ENCODE assay signal across 27 cellular contexts in genomic region chr3:72494076-72495000, GRCh38. TPM values are rescaled to one million over a fixed set of nuclear protein-coding genes. Genes with fewer than 3 reads are reported as not detected.
DNase-seq lines count a peak whose midpoint lies in the region; ATAC-seq, FAIRE-seq and TF ChIP-seq lines count a peak whose summit lies in the region.
"Had no signal": no experiment of that assay in that cellular context is flagged by ENCODE, and none has a peak within 500 bp of the region (broad histone marks: within the 10 kb centered on the region; RNA-seq: fewer than 3 reads in every experiment).

No MANE protein-coding gene starts in this region.

- peaks cover 2% of the 10 kb centered on the region; the same call in 1 of the 2 replicates for H3K27me3 ChIP-seq in IMR-90 (ENCODE audit: control insufficient read depth, insufficient read depth, low read length)
- H3K27me3 ChIP-seq in K562 (ENCODE audit: control insufficient read depth in 2 of 2, insufficient read depth in 2 of 2, low read length in 2 of 2), result no peaks in the 10 kb centered on the region
- H3K27me3 ChIP-seq in small intestine (ENCODE audit: control insufficient read depth in 2 of 2, insufficient read depth in 2 of 2, low read length in 2 of 2), result no peaks in the 10 kb centered on the region
- no peaks in the 10 kb centered on the region for H3K27me3 ChIP-seq in hepatocyte
- H3K27me3 ChIP-seq: thyroid gland had no signal

- dilution Hi-C loops in IMR-90 (cut with HindIII; ENCODE audit: low sequenced_read_pairs, unreplicated experiment), result no loop called here

- no peak overlapping the region for H2AK5ac ChIP-seq in IMR-90 (ENCODE audit: low read depth, low read length)

- no peak overlapping the region for H4K5ac ChIP-seq in IMR-90 (ENCODE audit: low read depth, low read length)

- DNase-seq in AG10803 (ENCODE audit: low read depth) (peak; percentile 36), IMR-90 (peak; percentile 11), K562 (ENCODE audit: extremely low read depth in 1 of 4, low spot score in 3 of 4) (no peak), fibroblast of villous mesenchyme (ENCODE audit: low read depth) (peak; percentile 57), H54 (ENCODE audit: insufficient read length, low spot score) (no peak), small intestine (no peak), hepatocyte (ENCODE audit: low spot score) (no peak)
- DNase-seq: activated CD4-positive, alpha-beta T cell treated with anti-CD3 and anti-CD28 coated beads for 4 hours; activated naive CD4-positive, alpha-beta T cell; activated T-cell treated with anti-CD3 and anti-CD28 coated beads, Interleukin-2, amount 50 U/mL, for 48 hours; amygdala; CD4-positive, alpha-beta T cell; DMS 273 treated with DMSO at 0.1 percent for 48 hours; islet precursor cell; Karpas-422; left ventricle myocardium superior; naive thymus-derived CD4-positive, alpha-beta T cell; NCI-H1694 treated with DMSO at 0.1 percent for 48 hours; NCI-H2171 treated with DMSO at 0.1 percent for 48 hours; NCI-H526 treated with DMSO at 0.1 percent for 48 hours; RPMI8226; stimulated activated CD4-positive, alpha-beta T cell treated with anti-CD3 and anti-CD28 coated beads, Interleukin-4, amount 100 ng/mL, for 4 hours; T-helper 2 cell; thyroid gland had no signal

- no peak overlapping the region for H2BK20ac ChIP-seq in IMR-90 (ENCODE audit: low read depth, low read length)

- peaks cover 4% of the 10 kb centered on the region for H3K9me1 ChIP-seq in IMR-90 (ENCODE audit: insufficient read depth, low read length)
- no peaks in the 10 kb centered on the region for H3K9me1 ChIP-seq in K562 (ENCODE audit: control insufficient read depth, insufficient read depth, low read length)

- no peak overlapping the region for H3K4me2 ChIP-seq in IMR-90 (ENCODE audit: low read depth, low read length)
- H3K4me2 ChIP-seq in K562 (ENCODE audit: insufficient read depth, low read length), result no peak overlapping the region
- H3K4me2 ChIP-seq in hepatocyte, result no peak overlapping the region

- H4K20me1 ChIP-seq in IMR-90 (ENCODE audit: insufficient read depth, low read length) (peaks cover 2% of the 10 kb centered on the region; the same call in 1 of the 2 replicates), K562 (replicated peaks; ENCODE audit: control insufficient read depth, insufficient read depth, low read length) (no peaks in the 10 kb centered on the region), hepatocyte (ENCODE audit: insufficient read depth, poor library complexity, severe bottlenecking) (no peaks in the 10 kb centered on the region)

- H3K4me3 ChIP-seq in AG10803 (ENCODE audit: low read length), result no peak overlapping the region
- H3K4me3 ChIP-seq in IMR-90 (ENCODE audit: insufficient read depth, low read depth, low read length), result no peak overlapping the region
- no peak overlapping the region for H3K4me3 ChIP-seq in K562
- no peak overlapping the region for H3K4me3 ChIP-seq in fibroblast of villous mesenchyme (ENCODE audit: low read depth, low read length)
- no peak overlapping the region for H3K4me3 ChIP-seq in small intestine (ENCODE audit: low read depth in 1 of 2, low read length in 2 of 2)
- no peak overlapping the region for H3K4me3 ChIP-seq in hepatocyte
- H3K4me3 ChIP-seq: thyroid gland had no signal

- no peak overlapping the region for H3K4ac ChIP-seq in IMR-90 (ENCODE audit: low read depth, low read length)

- H3K14ac ChIP-seq in IMR-90 (replicated peaks; ENCODE audit: low read depth, low read length), result no peak overlapping the region

- H3K4me1 ChIP-seq in IMR-90 (ENCODE audit: control insufficient read depth, insufficient read depth, low read length) (peaks cover 6% of the 10 kb centered on the region), K562 (replicated peaks in 1 of 2; ENCODE audit: control insufficient read depth in 2 of 2, insufficient read depth in 2 of 2, low read length in 2 of 2) (no peaks in the 10 kb centered on the region; a peak in 1 of 5 replicates), small intestine (ENCODE audit: control insufficient read depth in 2 of 2, insufficient read depth in 1 of 2, low read depth in 1 of 2, low read length in 1 of 2) (no peaks in the 10 kb centered on the region), hepatocyte (ENCODE audit: insufficient read depth) (no peaks in the 10 kb centered on the region)
- H3K4me1 ChIP-seq: thyroid gland had no signal

- H3K36me3 ChIP-seq in IMR-90 (ENCODE audit: control insufficient read depth, insufficient read depth, low read length) (no peaks in the 10 kb centered on the region), K562 (ENCODE audit: control insufficient read depth, insufficient read depth, low read length) (no peaks in the 10 kb centered on the region), small intestine (ENCODE audit: control insufficient read depth in 2 of 2, insufficient read depth in 2 of 2, low read length in 2 of 2) (no peaks in the 10 kb centered on the region), hepatocyte (replicated peaks; ENCODE audit: insufficient read depth, low read depth) (no peaks in the 10 kb centered on the region)
- H3K36me3 ChIP-seq: thyroid gland had no signal

- H2AFZ ChIP-seq in IMR-90 (replicated peaks; ENCODE audit: low read length, poor library complexity) (no peak overlapping the region), K562 (ENCODE audit: low read depth, low read length) (no peak overlapping the region), hepatocyte (no peak overlapping the region)

- no peak overlapping the region for H2BK120ac ChIP-seq in IMR-90 (ENCODE audit: low read depth, low read length)

- TF ChIP-seq RAD21 in IMR-90 (IDR thresholded peaks at IDR 0.05; ENCODE audit: low read length) (no peak), K562 (CRISPR knock-in tag; conservative IDR thresholded peaks at IDR 0.05 in 1 of 2, IDR thresholded peaks at IDR 0.05 in 1 of 2) (no peak)

- H3K9me2 ChIP-seq in hepatocyte (replicated peaks; ENCODE audit: insufficient read depth), result no peaks in the 10 kb centered on the region

- FAIRE-seq in K562 (lab: Jason Lieb, UNC), result no peak
- FAIRE-seq in H54 (lab: Jason Lieb, UNC), result no peak
- FAIRE-seq in small intestine (lab: Jason Lieb, UNC), result no peak
- FAIRE-seq: endothelial cell of umbilical vein, frontal cortex had no signal

- no peaks in the 10 kb centered on the region for H3K79me1 ChIP-seq in IMR-90 (ENCODE audit: low read depth in 1 of 2, low read length in 2 of 2)

- H2AK9ac ChIP-seq in IMR-90 (replicated peaks; ENCODE audit: low read depth, low read length, poor library complexity), result no peak overlapping the region

- no peak overlapping the region for H3K18ac ChIP-seq in IMR-90 (ENCODE audit: low read depth, low read length)

- no peak overlapping the region for H4K91ac ChIP-seq in IMR-90 (ENCODE audit: insufficient read depth, low read depth, low read length)

- 80% methylated on average over 5 of the region's 8 CpGs; no CpG with 5 or more reads in 1 of the 2 experiments for WGBS in IMR-90 (ENCODE audit: extremely low coverage in 2 of 2, insufficient read length in 1 of 2), 2 experiments
- WGBS in K562 (ENCODE audit: insufficient coverage, low coverage, missing lambda C conversion rate), result 63% methylated on average over 8 of the region's 8 CpGs
- WGBS in small intestine, 3 donors, result 74 to 81% (median 78%) methylated on average over 8 of the region's 8 CpGs
- WGBS in hepatocyte (ENCODE audit: low lambda C conversion rate, missing lambda C conversion rate), result 86% methylated on average over 8 of the region's 8 CpGs

- TF ChIP-seq CTCF in AG10803 (conservative IDR thresholded peaks at IDR 0.05; ENCODE audit: low read length) (no peak), IMR-90 (conservative IDR thresholded peaks at IDR 0.05; ENCODE audit: low read depth, low read length) (no peak), K562 (IDR thresholded peaks at IDR 0.05 in 2 of 3, conservative IDR thresholded peaks at IDR 0.05 in 1 of 3; ENCODE audit: insufficient read depth in 2 of 3, low read depth in 1 of 3, low read length in 3 of 3) (no peak), fibroblast of villous mesenchyme (IDR thresholded peaks at IDR 0.05; ENCODE audit: insufficient read depth, low read depth, low read length) (no peak), hepatocyte (IDR thresholded peaks at IDR 0.05; ENCODE audit: poor library complexity) (no peak)

- no peak overlapping the region for H2BK15ac ChIP-seq in IMR-90 (ENCODE audit: low read depth, low read length)

- POLR2A ChIA-PET in IMR-90 (lab: Charles Lee; ENCODE audit: unreplicated experiment), result no interaction called here
- POLR2A ChIA-PET in K562 (lab: Yijun Ruan, JAX), result no interaction called here

- BruUV-seq in IMR-90 (replicated peaks; lab: Mats Ljungman, UMichigan) (no TSS peak), K562 (replicated peaks; lab: Mats Ljungman, UMichigan) (no TSS peak)

- H4K8ac ChIP-seq in IMR-90 (ENCODE audit: low read depth in 2 of 2, low read length in 2 of 2), result no peak overlapping the region

- no peak overlapping the region for H2BK5ac ChIP-seq in IMR-90 (ENCODE audit: low read depth, low read length, poor library complexity, severe bottlenecking)

- no peak for ATAC-seq in IMR-90 (ENCODE audit: low read depth)
- ATAC-seq in K562, result no peak
- no peak for ATAC-seq in HG03432 (IDR thresholded peaks at IDR 0.05; ENCODE audit: unreplicated experiment)
- ATAC-seq: left ventricle myocardium superior; naive thymus-derived CD4-positive, alpha-beta T cell had no signal

- H3K9me3 ChIP-seq in IMR-90 (ENCODE audit: control insufficient read depth, insufficient read depth, low read length), result peaks cover 5% of the 10 kb centered on the region
- no peaks in the 10 kb centered on the region for H3K9me3 ChIP-seq in K562 (replicated peaks; ENCODE audit: control insufficient read depth, insufficient read depth, low read depth, low read length)
- H3K9me3 ChIP-seq in small intestine (ENCODE audit: control insufficient read depth, low read depth), result no peaks in the 10 kb centered on the region
- H3K9me3 ChIP-seq in hepatocyte (ENCODE audit: low read depth), result no peaks in the 10 kb centered on the region
- H3K9me3 ChIP-seq: thyroid gland had no signal

- TF ChIP-seq POLR2A in IMR-90 (IDR thresholded peaks at IDR 0.05; ENCODE audit: low read depth, low read length), result no peak
- no peak for TF ChIP-seq POLR2A in K562 (conservative IDR thresholded peaks at IDR 0.05)
- no peak for TF ChIP-seq POLR2A in H54 (IDR thresholded peaks at IDR 0.05; ENCODE audit: low read depth, low read length)

- intact Hi-C loops in IMR-90 (cut with micrococcal nuclease), result no loop called here
- intact Hi-C loops in K562 (cut with micrococcal nuclease), result no loop called here

- H3K27ac ChIP-seq in IMR-90 (ENCODE audit: insufficient read depth, low read length), result no peak overlapping the region
- no peak overlapping the region for H3K27ac ChIP-seq in K562 (ENCODE audit: extremely low read depth, low read depth, low read length)
- no peak overlapping the region for H3K27ac ChIP-seq in small intestine (ENCODE audit: low read depth in 1 of 2, low read length in 1 of 2)
- no peak overlapping the region for H3K27ac ChIP-seq in hepatocyte
- H3K27ac ChIP-seq: thyroid gland had no signal

- H3K23ac ChIP-seq in IMR-90 (ENCODE audit: low read depth, low read length), result no peak overlapping the region

- H3K9ac ChIP-seq in IMR-90 (ENCODE audit: low read depth, low read length) (no peak overlapping the region), K562 (ENCODE audit: insufficient read depth in 1 of 2, low read depth in 2 of 2, low read length in 2 of 2) (no peak overlapping the region)

- H3K56ac ChIP-seq in IMR-90 (ENCODE audit: extremely low read depth, insufficient read depth, low read length), result no peak overlapping the region

- in situ Hi-C loops in IMR-90 (cut with MboI; ENCODE audit: low sequenced_read_pairs), result no loop called here
- in situ Hi-C loops in K562 (cut with MboI), result no loop called here

- CTCF ChIA-PET in IMR-90 (lab: Yijun Ruan, JAX) (no interaction called here), K562 (lab: Yijun Ruan, JAX; ENCODE audit: low intra/inter-chr PET ratio) (no interaction called here)

- TF ChIP-seq EP300 in K562 (IDR thresholded peaks at IDR 0.05; ENCODE audit: low read length), result no peak

- H3K79me2 ChIP-seq in K562 (ENCODE audit: control insufficient read depth, insufficient read depth, low read length) (no peaks in the 10 kb centered on the region), hepatocyte (no peaks in the 10 kb centered on the region)

RNA-seq across cellular contexts. Expression of gene RYBP, which starts 47.9 kb away (rescaled TPM):
- total RNA-seq in IMR-90 (2012; rRNA removed) (4.1 and 6.9 TPM in 2 replicates), K562 (2014; rRNA removed) (4.9 and 6.6 TPM in 2 replicates), K562 (2014; rRNA removed; fragmentation: Illumina TruSeq; extraction: Trizol) (13.4 and 13.8 TPM in 2 replicates), K562 (2015; rRNA removed; fragmentation: Illumina TruSeq; extraction: Trizol) (13.2 and 14.8 TPM in 2 replicates), K562 (2021) (12.6 and 13.5 TPM in 2 replicates), fibroblast of villous mesenchyme (9.3 and 13.0 TPM in 2 replicates), hepatocyte (25.2 and 28.9 TPM in 2 replicates)
- polyA plus RNA-seq in IMR-90 (2012; rRNA removed) (3.6 and 4.2 TPM in 2 replicates), K562 (2011; rRNA removed) (6.0 and 9.6 TPM in 2 replicates), K562 (2014; fragmentation: Illumina TruSeq; extraction: Trizol) (14.7 and 16.6 TPM in 2 replicates), K562 (2014; fragmentation: Nextera tagmentation; extraction: Ambion mirVana) (1 to 10 TPM; 4.8 to 4.9 TPM), K562 (2014; rRNA removed) (9.0 and 9.1 TPM in 2 replicates), small intestine (1 to 10 TPM; 7.2 to 7.6 (median 7.4) TPM), hepatocyte (3.8 and 4.4 TPM in 2 replicates)
- polyA plus RNA-seq in IMR-90 (2012; cell fraction: cytosol; rRNA removed), result 0.63 and 0.85 TPM in 2 replicates
- 0.95 and 5.4 TPM in 2 replicates for polyA plus RNA-seq in IMR-90 (2012; cell fraction: nucleus; rRNA removed; ENCODE audit: low replicate concordance)
- 4.0 and 11.2 TPM in 2 replicates for total RNA-seq in K562 (2011; cell fraction: chromatin; rRNA removed; ENCODE audit: low replicate concordance)
- 2.7 and 3.4 TPM in 2 replicates for total RNA-seq in K562 (2011; cell fraction: nucleolus; rRNA removed)
- total RNA-seq in K562 (2011; cell fraction: nucleoplasm; rRNA removed), result 7.3 and 13.5 TPM in 2 replicates
- 1.9 and 3.6 TPM in 2 replicates for polyA plus RNA-seq in K562 (2011; cell fraction: cytosol; rRNA removed)
- 4.8 and 5.3 TPM in 2 replicates for polyA plus RNA-seq in K562 (2011; cell fraction: nucleus; rRNA removed)
- 11.9 and 12.6 TPM in 2 replicates for polyA plus RNA-seq in K562 (2012)
- polyA minus RNA-seq in K562 (2011; rRNA and poly(A)+ RNA removed), result 9.1 and 10.5 TPM in 2 replicates
- polyA minus RNA-seq in K562 (2011; cell fraction: cytosol; rRNA and poly(A)+ RNA removed), result 3.8 and 5.9 TPM in 2 replicates
- 4.4 and 7.7 TPM in 2 replicates for polyA minus RNA-seq in K562 (2011; cell fraction: nucleus; rRNA and poly(A)+ RNA removed)

Comparison
In these comparisons a context has a peak if more than half of its experiments do, and no peak if none do; other contexts are left out.
1. DNase-seq: peak in AG10803 (single experiment), IMR-90 (single experiment) and fibroblast of villous mesenchyme (single experiment); none in K562 (0 of 4), H54 (single experiment), small intestine (single experiment) and hepatocyte (single experiment).